Comparison of ENCODE assay signal across 8 cellular contexts in genomic region chr12:48119834-48120195, GRCh38. TPM values are rescaled to one million over a fixed set of nuclear protein-coding genes. Genes with fewer than 3 reads are reported as not detected.
DNase-seq lines count a peak whose midpoint lies in the region; ATAC-seq, FAIRE-seq and TF ChIP-seq lines count a peak whose summit lies in the region.

No MANE protein-coding gene starts in this region.

- dilution Hi-C loops in endothelial cell of umbilical vein (cut with MboI; ENCODE audit: extremely low pct_ligation_motif_present, low sequenced_read_pairs) = no loop called here

- H3K27me3 Mint-ChIP-seq in Calu3 (ENCODE audit: unreplicated experiment) (peaks cover 11% of the 10 kb centered on the region), osteocyte (ENCODE audit: unreplicated experiment) (peaks cover 14% of the 10 kb centered on the region)

- peak overlapping the region; percentile 80 to 94 (median 91) for H3K4me3 ChIP-seq in endothelial cell of umbilical vein (replicated peaks in 1 of 3; ENCODE audit: insufficient read depth in 1 of 3, low read depth in 1 of 3, low read length in 3 of 3)

- H3K9ac ChIP-seq in endothelial cell of umbilical vein (replicated peaks; ENCODE audit: extremely low read depth, insufficient read depth, low read length) = peak overlapping the region; percentile 74

- H3K36me3 ChIP-seq in endothelial cell of umbilical vein (ENCODE audit: control insufficient read depth in 2 of 2, extremely low read depth in 1 of 2, insufficient read depth in 2 of 2, low read length in 2 of 2) = peaks cover 4 to 5% of the 10 kb centered on the region in 2 experiments

- no peak overlapping the region for H3K27ac Mint-ChIP-seq in Calu3 (ENCODE audit: unreplicated experiment)
- H3K27ac Mint-ChIP-seq in osteocyte (ENCODE audit: unreplicated experiment) = peak overlapping the region; percentile 91

- no peaks in the 10 kb centered on the region for H4K20me1 ChIP-seq in endothelial cell of umbilical vein (replicated peaks; ENCODE audit: control insufficient read depth, extremely low read depth, insufficient read depth, low read length)

- peak overlapping the region; percentile 25 for H3K27ac ChIP-seq in endothelial cell of umbilical vein (ENCODE audit: insufficient read depth, low read depth, low read length)

- ATAC-seq in HG03280 (IDR thresholded peaks at IDR 0.05; ENCODE audit: unreplicated experiment) = no peak

- no peaks in the 10 kb centered on the region for H3K9me3 Mint-ChIP-seq in Calu3 (ENCODE audit: low read depth, unreplicated experiment)
- no peaks in the 10 kb centered on the region for H3K9me3 Mint-ChIP-seq in osteocyte (ENCODE audit: unreplicated experiment)

- H3K4me1 ChIP-seq in endothelial cell of umbilical vein (ENCODE audit: control insufficient read depth, extremely low read depth, insufficient read depth, low read length) = peaks cover 12% of the 10 kb centered on the region

- POLR2A ChIA-PET in endothelial cell of umbilical vein (lab: Charles Lee) = no interaction called here

- peaks cover 2 to 5% of the 10 kb centered on the region in 2 experiments for H3K27me3 ChIP-seq in endothelial cell of umbilical vein (ENCODE audit: control insufficient read depth in 2 of 2, insufficient read depth in 2 of 2, low read length in 2 of 2)

- peak; percentile 55 for FAIRE-seq in endothelial cell of umbilical vein (lab: Jason Lieb, UNC)

- no peaks in the 10 kb centered on the region for H3K9me1 ChIP-seq in endothelial cell of umbilical vein (replicated peaks; ENCODE audit: control insufficient read depth, extremely low read depth, insufficient read depth, low read length)

- H3K9me3 ChIP-seq in endothelial cell of umbilical vein (replicated peaks; ENCODE audit: control insufficient read depth, insufficient read depth, low read length) = no peaks in the 10 kb centered on the region

- H3K4me1 Mint-ChIP-seq in Calu3 (ENCODE audit: low read depth, unreplicated experiment) (peaks cover 8% of the 10 kb centered on the region), osteocyte (ENCODE audit: unreplicated experiment) (peaks cover 24% of the 10 kb centered on the region)

- H3K36me3 Mint-ChIP-seq in Calu3 (ENCODE audit: insufficient read depth, unreplicated experiment) = peaks cover 9% of the 10 kb centered on the region
- peaks cover 15% of the 10 kb centered on the region for H3K36me3 Mint-ChIP-seq in osteocyte (ENCODE audit: unreplicated experiment)

- intact Hi-C loops in Calu3 (cut with micrococcal nuclease; ENCODE audit: unreplicated experiment) = no loop called here
- intact Hi-C loops in endothelial cell of umbilical vein (cut with micrococcal nuclease) = loop anchor here (1.0 kb wide), 1 partner anchor 15 kb away; no protein-coding TSS in a partner anchor

- no peak for DNase-seq in Calu3
- DNase-seq in NCI-H69 (lab: John Stamatoyannopoulos, UW) = peak; percentile 60
- DNase-seq in endothelial cell of umbilical vein (ENCODE audit: low read depth, low spot score) = no peak
- no peak for DNase-seq in osteocyte (ENCODE audit: extremely low spot score, unreplicated experiment)
- DNase-seq in dermis blood vessel endothelial cell = no peak
- DNase-seq in stimulated activated CD4-positive, alpha-beta T cell treated with anti-CD3 and anti-CD28 coated beads, Interleukin-1b, Interleukin-23, amount 100 ng/mL, for 48 hours = no peak
- no peak for DNase-seq in midbrain (lab: John Stamatoyannopoulos, UW)

- peak overlapping the region; percentile 99 for H3K4me2 ChIP-seq in endothelial cell of umbilical vein (ENCODE audit: insufficient read depth, low read length)

- H2AFZ ChIP-seq in endothelial cell of umbilical vein (ENCODE audit: low read depth, low read length) = peak overlapping the region; percentile 94

- no peak for TF ChIP-seq POLR2A in endothelial cell of umbilical vein (IDR thresholded peaks at IDR 0.05; ENCODE audit: low read depth, low read length)

- CTCF ChIA-PET in Calu3 (lab: Charles Lee) (interaction anchor here (1.3 kb wide), 1 partner anchor 14 kb away, joined by 6 read pairs; the partner anchor contains the start of gene SENP1), endothelial cell of umbilical vein (lab: Charles Lee) (interaction anchor here (1.1 to 2.2 kb wide), 5 partner anchors 8 to 178 kb away, joined by 3 to 5 read pairs (median 5); no protein-coding TSS in a partner anchor)

- no peak for TF ChIP-seq CTCF in Calu3 (IDR thresholded peaks at IDR 0.05; ENCODE audit: unreplicated experiment)
- TF ChIP-seq CTCF in endothelial cell of umbilical vein (IDR thresholded peaks at IDR 0.05; ENCODE audit: extremely low read depth in 1 of 2, insufficient read depth in 1 of 2, low read depth in 1 of 2, low read length in 2 of 2) = no peak
- no peak for TF ChIP-seq CTCF in osteocyte (IDR thresholded peaks at IDR 0.05)

- H3K4me3 Mint-ChIP-seq in Calu3 (ENCODE audit: low read depth, unreplicated experiment) (peak overlapping the region; percentile 94), osteocyte (ENCODE audit: unreplicated experiment) (peak overlapping the region; percentile 99)

- peaks cover 19% of the 10 kb centered on the region for H3K79me2 ChIP-seq in endothelial cell of umbilical vein (ENCODE audit: control insufficient read depth, insufficient read depth, low read length)

- BruUV-seq in Calu3 (replicated peaks; lab: Mats Ljungman, UMichigan) (no TSS peak), endothelial cell of umbilical vein (replicated peaks; lab: Mats Ljungman, UMichigan) (TSS peak; percentile 47)

TF ChIP-seq in endothelial cell of umbilical vein, 7 proteins besides CTCF, POLR2A, EP300 and RAD21:
- TF ChIP-seq MAX (IDR thresholded peaks at IDR 0.05; ENCODE audit: insufficient read depth, insufficient read length) (no peak), GATA2 (IDR thresholded peaks at IDR 0.05; ENCODE audit: insufficient read depth, insufficient read length, low read depth, low read length) (no peak), MYC (IDR thresholded peaks at IDR 0.05; ENCODE audit: low read depth, low read length) (no peak)

RNA-seq across cellular contexts. Expression of gene PFKM, which starts 0.7 kb away (rescaled TPM):
- total RNA-seq in Calu3 (2022) (33.3 and 39.4 TPM in 2 replicates), endothelial cell of umbilical vein (74.4 and 76.7 TPM in 2 replicates), osteocyte (78.0 and 81.5 TPM in 2 replicates), dermis blood vessel endothelial cell (57.0 and 70.2 TPM in 2 replicates)
- polyA plus RNA-seq in endothelial cell of umbilical vein = 49.7 and 53.4 TPM in 2 replicates
- 49.6 and 54.8 TPM in 2 replicates for polyA plus RNA-seq in endothelial cell of umbilical vein (2011; cell fraction: cytosol; rRNA removed)
- polyA plus RNA-seq in endothelial cell of umbilical vein (2011; cell fraction: nucleus; rRNA removed) = 165 and 166 TPM in 2 replicates
- 99.6 and 139 TPM in 2 replicates for polyA plus RNA-seq in endothelial cell of umbilical vein (2012)
- 136 and 149 TPM in 2 replicates for polyA minus RNA-seq in endothelial cell of umbilical vein
- polyA minus RNA-seq in endothelial cell of umbilical vein (2011; cell fraction: cytosol; rRNA and poly(A)+ RNA removed) = 35.2 TPM
- 36.8 and 57.4 TPM in 2 replicates for polyA minus RNA-seq in endothelial cell of umbilical vein (2011; cell fraction: nucleus; rRNA and poly(A)+ RNA removed)

RNA-seq across cellular contexts. Expression of gene SENP1, which starts 13.9 kb away (rescaled TPM):
- 15.6 and 17.7 TPM in 2 replicates for total RNA-seq in Calu3 (2022)
- total RNA-seq in endothelial cell of umbilical vein = 20.5 and 21.3 TPM in 2 replicates
- polyA plus RNA-seq in endothelial cell of umbilical vein = 8.4 and 9.9 TPM in 2 replicates
- polyA plus RNA-seq in endothelial cell of umbilical vein (2011; cell fraction: cytosol; rRNA removed) = 9.3 and 9.7 TPM in 2 replicates
- polyA plus RNA-seq in endothelial cell of umbilical vein (2011; cell fraction: nucleus; rRNA removed) = 12.5 and 13.3 TPM in 2 replicates
- polyA plus RNA-seq in endothelial cell of umbilical vein (2012) = 7.4 and 12.4 TPM in 2 replicates
- 19.4 and 22.0 TPM in 2 replicates for polyA minus RNA-seq in endothelial cell of umbilical vein
- polyA minus RNA-seq in endothelial cell of umbilical vein (2011; cell fraction: cytosol; rRNA and poly(A)+ RNA removed) = 28.5 TPM
- polyA minus RNA-seq in endothelial cell of umbilical vein (2011; cell fraction: nucleus; rRNA and poly(A)+ RNA removed) = 22.4 and 38.8 TPM in 2 replicates
- 19.4 and 25.6 TPM in 2 replicates for total RNA-seq in osteocyte
- total RNA-seq in dermis blood vessel endothelial cell = 15.1 and 15.7 TPM in 2 replicates

RNA-seq across cellular contexts. Expression of gene ASB8, which starts 37.5 kb away (rescaled TPM):
- total RNA-seq in Calu3 (2022) (19.2 and 20.4 TPM in 2 replicates), endothelial cell of umbilical vein (26.5 and 29.7 TPM in 2 replicates), osteocyte (34.4 and 36.1 TPM in 2 replicates), dermis blood vessel endothelial cell (18.2 and 24.0 TPM in 2 replicates)
- 14.5 and 14.9 TPM in 2 replicates for polyA plus RNA-seq in endothelial cell of umbilical vein
- 16.9 and 17.3 TPM in 2 replicates for polyA plus RNA-seq in endothelial cell of umbilical vein (2011; cell fraction: cytosol; rRNA removed)
- 16.9 and 19.7 TPM in 2 replicates for polyA plus RNA-seq in endothelial cell of umbilical vein (2011; cell fraction: nucleus; rRNA removed)
- polyA plus RNA-seq in endothelial cell of umbilical vein (2012) = 16.5 and 24.5 TPM in 2 replicates
- polyA minus RNA-seq in endothelial cell of umbilical vein = 36.0 and 48.5 TPM in 2 replicates
- 21.3 TPM for polyA minus RNA-seq in endothelial cell of umbilical vein (2011; cell fraction: cytosol; rRNA and poly(A)+ RNA removed)
- polyA minus RNA-seq in endothelial cell of umbilical vein (2011; cell fraction: nucleus; rRNA and poly(A)+ RNA removed) = 16.8 and 21.0 TPM in 2 replicates
